Comparison of ENCODE assay signal across 8 cellular contexts in genomic region chr4:2041234-2042130, GRCh38. TPM values are rescaled to one million over a fixed set of nuclear protein-coding genes. Genes with fewer than 3 reads are reported as not detected.
A peak's percentile ranks its signal among the peaks of the same experiment; 100 is the strongest.
DNase-seq lines count a peak whose midpoint lies in the region; ATAC-seq and TF ChIP-seq lines count a peak whose summit lies in the region.

No MANE protein-coding gene starts in this region.

- TF ChIP-seq CTCF in Caco-2 (IDR thresholded peaks at IDR 0.05; ENCODE audit: insufficient read depth in 1 of 2, low read depth in 1 of 2, low read length in 1 of 2, severe bottlenecking in 1 of 2, unreplicated experiment in 1 of 2): no peak
- no peak for TF ChIP-seq CTCF in progenitor cell of endocrine pancreas (IDR thresholded peaks at IDR 0.05; ENCODE audit: unreplicated experiment)
- no peak for TF ChIP-seq CTCF in upper lobe of right lung (IDR thresholded peaks at IDR 0.05)

- H3K27ac Mint-ChIP-seq in Caco-2 (ENCODE audit: unreplicated experiment) (peak overlapping the region; percentile 69), progenitor cell of endocrine pancreas (no peak overlapping the region)

- H3K27me3 ChIP-seq in Caco-2 (replicated peaks; ENCODE audit: control insufficient read depth, insufficient read depth, low read length) (no peaks in the 10 kb centered on the region), right cardiac atrium (ENCODE audit: control insufficient read depth, insufficient read depth) (no peaks in the 10 kb centered on the region), upper lobe of right lung (peaks cover 45% of the 10 kb centered on the region)

- DNase-seq in Caco-2 (peak; percentile 86 to 88), M059J (ENCODE audit: low read depth) (peak; percentile 76), T-helper 1 cell (peak; percentile 59 to 86 (median 70)), amniotic epithelial cell (ENCODE audit: low read depth) (peak; percentile 58), right cardiac atrium (peak; percentile 91 to 95 (median 94)), progenitor cell of endocrine pancreas (ENCODE audit: low spot score, unreplicated experiment) (peak; percentile 80), upper lobe of right lung (peak; percentile 92)

- H3K36me3 ChIP-seq in Caco-2 (ENCODE audit: control insufficient read depth, insufficient read depth, low read length) (no peaks in the 10 kb centered on the region), upper lobe of right lung (no peaks in the 10 kb centered on the region)

- H3K9me3 Mint-ChIP-seq in Caco-2 (ENCODE audit: unreplicated experiment) (no peaks in the 10 kb centered on the region), progenitor cell of endocrine pancreas (ENCODE audit: low read depth) (no peaks in the 10 kb centered on the region)

- H3K9me3 ChIP-seq in Caco-2: no peaks in the 10 kb centered on the region
- no peaks in the 10 kb centered on the region for H3K9me3 ChIP-seq in right cardiac atrium (ENCODE audit: control insufficient read depth, low read length)
- no peaks in the 10 kb centered on the region for H3K9me3 ChIP-seq in upper lobe of right lung

- under 1% methylated on average over 94 of the region's 94 CpGs for WGBS in right cardiac atrium

- CTCF ChIA-PET in Caco-2 (lab: Charles Lee): interaction anchor here (0.7 to 1.0 kb wide), 2 partner anchors 12 to 32 kb away, joined by 4 to 7 read pairs; no protein-coding TSS in a partner anchor

- H3K27me3 Mint-ChIP-seq in Caco-2 (ENCODE audit: insufficient read depth, unreplicated experiment): no peaks in the 10 kb centered on the region
- H3K27me3 Mint-ChIP-seq in progenitor cell of endocrine pancreas: peaks cover 29% of the 10 kb centered on the region

- H3K4me3 Mint-ChIP-seq in Caco-2 (ENCODE audit: unreplicated experiment) (peak overlapping the region; percentile 85), progenitor cell of endocrine pancreas (ENCODE audit: low read depth) (peak overlapping the region; percentile 77)

- POLR2A ChIA-PET in Caco-2 (lab: Charles Lee): interaction anchor here (0.5 kb wide), 1 partner anchor 220 kb away, joined by 3 read pairs; no protein-coding TSS in a partner anchor

- peaks cover 4% of the 10 kb centered on the region; the same call in 1 of the 2 replicates for H3K4me1 ChIP-seq in Caco-2
- H3K4me1 ChIP-seq in right cardiac atrium (ENCODE audit: control insufficient read depth, insufficient read depth, low read length): no peaks in the 10 kb centered on the region
- H3K4me1 ChIP-seq in upper lobe of right lung: peaks cover 18% of the 10 kb centered on the region

- no peak overlapping the region for H3K27ac ChIP-seq in right cardiac atrium (ENCODE audit: low read length)
- no peak overlapping the region for H3K27ac ChIP-seq in upper lobe of right lung

- BruUV-seq in Caco-2 (replicated peaks; lab: Mats Ljungman, UMichigan): no TSS peak

- intact Hi-C loops in Caco-2 (cut with micrococcal nuclease; ENCODE audit: unreplicated experiment): loop anchor here (2.0 kb wide), 1 partner anchor 33 kb away; the partner anchor contains the start of gene NELFA
- intact Hi-C loops in right cardiac atrium (cut with DNase I): no loop called here
- intact Hi-C loops in upper lobe of right lung (cut with DNase I): no loop called here

- H3K4me1 Mint-ChIP-seq in Caco-2 (ENCODE audit: low read depth, unreplicated experiment) (peaks cover 5% of the 10 kb centered on the region), progenitor cell of endocrine pancreas (ENCODE audit: low read depth) (no peaks in the 10 kb centered on the region)

- H3K36me3 Mint-ChIP-seq in Caco-2 (ENCODE audit: insufficient read depth, unreplicated experiment) (peaks cover 6% of the 10 kb centered on the region), progenitor cell of endocrine pancreas (ENCODE audit: insufficient read depth) (no peaks in the 10 kb centered on the region)

- peak overlapping the region; percentile 87 for H3K4me3 ChIP-seq in Caco-2 (ENCODE audit: low read depth, low read length)
- peak overlapping the region; percentile 92 for H3K4me3 ChIP-seq in right cardiac atrium (ENCODE audit: low read length)
- peak overlapping the region; percentile 66 for H3K4me3 ChIP-seq in upper lobe of right lung

- ATAC-seq in GM21526 (IDR thresholded peaks at IDR 0.05; ENCODE audit: low FRiP score, unreplicated experiment) (peak; percentile 69), right cardiac atrium (peak; percentile 79 to 89), upper lobe of right lung (peak; percentile 81)

RNA-seq across cellular contexts. Expression of gene NAT8L, which starts 17.6 kb away (rescaled TPM):
- total RNA-seq in Caco-2 (2022) (6.2 and 6.6 TPM in 2 replicates), right cardiac atrium (1 to 10 TPM; 2.9 to 5.2 (median 3.6) TPM), progenitor cell of endocrine pancreas (20.7 and 21.8 TPM in 2 replicates), upper lobe of right lung (0.46 TPM)
- total RNA-seq in M059J (2014; rRNA removed; shearing (Covaris generic)): 0.05 TPM in 1 of 2 replicates, not detected in the other
- polyA plus RNA-seq in right cardiac atrium: 2.8 TPM

RNA-seq across cellular contexts. Expression of gene NELFA, which starts 32.7 kb away (rescaled TPM):
- total RNA-seq in Caco-2 (2022) (47.7 and 53.0 TPM in 2 replicates), right cardiac atrium (10 to 100 TPM; 11.9 to 14.9 (median 13.6) TPM), progenitor cell of endocrine pancreas (52.5 and 54.2 TPM in 2 replicates), upper lobe of right lung (22.7 TPM)
- total RNA-seq in M059J (2014; rRNA removed; shearing (Covaris generic)): 11.6 and 17.3 TPM in 2 replicates
- 11.2 TPM for polyA plus RNA-seq in right cardiac atrium
